ENCODE assay signal across 12 cellular contexts in the genomic region with DNA sequence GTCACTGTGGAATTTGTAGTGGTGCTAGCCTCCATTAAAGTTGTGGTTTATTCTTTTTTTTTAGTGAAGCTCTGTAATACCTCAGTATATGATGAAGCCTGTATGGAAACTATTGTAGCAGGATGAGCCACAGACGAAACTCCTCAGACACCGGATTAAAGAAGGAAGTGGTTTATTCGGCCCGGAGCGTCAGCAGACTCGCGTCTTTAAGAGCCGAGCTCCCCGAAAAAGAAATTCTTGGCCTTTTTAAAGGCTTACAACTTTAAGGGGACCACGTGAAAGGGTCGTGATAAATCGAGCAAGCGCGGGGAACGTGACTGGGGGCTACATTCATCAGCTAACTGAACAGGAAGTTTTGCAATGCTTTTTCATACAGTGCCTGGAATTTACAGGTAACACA. TPM values are rescaled to one million over a fixed set of nuclear protein-coding genes. Genes with fewer than 3 reads are reported as not detected.
DNase-seq lines count a peak whose midpoint lies in the region; ATAC-seq and TF ChIP-seq lines count a peak whose summit lies in the region.
"Had no signal": no experiment of that assay in that cellular context is flagged by ENCODE, and none has a peak within 500 bp of the region (broad histone marks: within the 10 kb centered on the region; RNA-seq: fewer than 3 reads in every experiment).

No MANE protein-coding gene starts in this region.

- intact Hi-C loops in CD14-positive monocyte (cut with micrococcal nuclease) (no loop called here), lower lobe of right lung (cut with DNase I) (no loop called here), lower leg skin (cut with DNase I; ENCODE audit: low total_unique reads) (no loop called here)

- no peaks in the 10 kb centered on the region for H3K4me1 ChIP-seq in lower lobe of right lung

- H3K36me3 Mint-ChIP-seq in CD14-positive monocyte (peaks cover 0 to 2% of the 10 kb centered on the region in 2 donors), HFFc6 (ENCODE audit: low read depth) (peaks cover 5% of the 10 kb centered on the region; the same call in 1 of the 2 replicates)

- no peak overlapping the region for H3K4me3 ChIP-seq in lower lobe of right lung
- H3K4me3 ChIP-seq in lower leg skin (ENCODE audit: low read depth, poor library complexity, severe bottlenecking), result no peak overlapping the region
- H3K4me3 ChIP-seq: cardiac muscle cell had no signal

- H3K4me3 Mint-ChIP-seq in CD14-positive monocyte (peak overlapping the region; percentile 54 to 70), HFFc6 (peak overlapping the region; percentile 68; the same call in 1 of the 2 replicates)
- H3K4me3 Mint-ChIP-seq: nephron had no signal

- ATAC-seq in lower lobe of right lung, result no peak
- no peak for ATAC-seq in esophagus mucosa

- peaks cover 16% of the 10 kb centered on the region for H3K4me1 Mint-ChIP-seq in CD14-positive monocyte
- H3K4me1 Mint-ChIP-seq in HFFc6 (ENCODE audit: low read depth), result peaks cover 16% of the 10 kb centered on the region; the same call in 1 of the 2 replicates
- H3K4me1 Mint-ChIP-seq: nephron had no signal

- peaks cover 10 to 20% (median 12%) of the 10 kb centered on the region in 3 donors for H3K27me3 Mint-ChIP-seq in CD14-positive monocyte (ENCODE audit: low read depth in 3 of 3)
- peaks cover under 1% of the 10 kb centered on the region; the same call in 1 of the 2 replicates for H3K27me3 Mint-ChIP-seq in HFFc6 (ENCODE audit: insufficient read depth)

- no peaks in the 10 kb centered on the region for H3K27me3 ChIP-seq in lower lobe of right lung (ENCODE audit: low read depth)
- H3K27me3 ChIP-seq: cardiac muscle cell had no signal

- no peaks in the 10 kb centered on the region for H3K9me3 ChIP-seq in lower lobe of right lung

- DNase-seq in CD14-positive monocyte (ENCODE audit: low spot score) (peak; percentile 73), HFFc6 (no peak), lower lobe of right lung (peak; percentile 58), lower leg skin (ENCODE audit: low spot score in 2 of 2) (no peak), islet precursor cell (no peak), epidermal melanocyte (ENCODE audit: insufficient read length, low spot score) (no peak)
- DNase-seq in activated CD4-positive, alpha-beta T cell treated with anti-CD3 and anti-CD28 coated beads for 4 hours, result peak; percentile 11 to 38

- no peak overlapping the region for H3K27ac ChIP-seq in lower lobe of right lung
- H3K27ac ChIP-seq: cardiac muscle cell, VCaP had no signal

- no peak for TF ChIP-seq POLR2A in lower leg skin (IDR thresholded peaks at IDR 0.05)

- peak overlapping the region; percentile 5 to 92 (median 47) for H3K27ac Mint-ChIP-seq in CD14-positive monocyte
- H3K27ac Mint-ChIP-seq in HFFc6, result peak overlapping the region; percentile 67; the same call in 1 of the 2 replicates
- H3K27ac Mint-ChIP-seq: nephron had no signal

- no peak for TF ChIP-seq CTCF in CD14-positive monocyte (IDR thresholded peaks at IDR 0.05)
- TF ChIP-seq CTCF in HFFc6 (IDR thresholded peaks at IDR 0.05), result no peak
- TF ChIP-seq CTCF in lower lobe of right lung (IDR thresholded peaks at IDR 0.05), result no peak
- no peak for TF ChIP-seq CTCF in lower leg skin (IDR thresholded peaks at IDR 0.05)

- peaks cover 0 to 15% (median 2%) of the 10 kb centered on the region in 7 donors for H3K9me3 Mint-ChIP-seq in CD14-positive monocyte
- H3K9me3 Mint-ChIP-seq in HFFc6, result peaks cover 5% of the 10 kb centered on the region

- 80 to 82% methylated on average over 15 of the region's 15 CpGs for WGBS in lower leg skin, 2 donors

- no peaks in the 10 kb centered on the region for H3K36me3 ChIP-seq in lower lobe of right lung
- H3K36me3 ChIP-seq: cardiac muscle cell had no signal

RNA-seq across cellular contexts. Expression of a gene that starts 8.1 kb away (rescaled TPM):
- under 1 TPM in 1 of 2 donors, not detected in 1; 0.47 TPM for polyA plus RNA-seq in CD14-positive monocyte
- total RNA-seq in HFFc6 (2021; fragmentation: NEBNext Ultra II Directional; extraction: Animal tissue kit (Norgen Biotek cat#: 25700)), result not detected
- total RNA-seq in lower lobe of right lung, result 1.6 TPM
- 2.8 TPM for total RNA-seq in esophagus mucosa
- total RNA-seq in lower leg skin, result 1 to 10 TPM in 3 of 4 donors, not detected in 1; 1.2 to 7.4 (median 2.5) TPM
- total RNA-seq: cardiac muscle cell had no signal

RNA-seq across cellular contexts. Expression of a gene that starts 59.9 kb away (rescaled TPM):
- polyA plus RNA-seq in CD14-positive monocyte, result not detected
- not detected for total RNA-seq in HFFc6 (2021; fragmentation: NEBNext Ultra II Directional; extraction: Animal tissue kit (Norgen Biotek cat#: 25700))
- not detected for total RNA-seq in lower lobe of right lung
- total RNA-seq in esophagus mucosa, result not detected
- total RNA-seq in lower leg skin, result 10 to 100 TPM in 1 of 4 donors, not detected in 3; 13.4 TPM
- total RNA-seq: cardiac muscle cell, glomerular endothelial cell had no signal
- polyA plus RNA-seq: cardiac muscle cell had no signal

Comparison
In these comparisons a context has a peak if more than half of its experiments do, and no peak if none do; other contexts are left out.
1. DNase-seq: peak in CD14-positive monocyte (single experiment), activated CD4-positive, alpha-beta T cell treated with anti-CD3 and anti-CD28 coated beads for 4 hours (2 of 2) and lower lobe of right lung (single experiment); none in HFFc6 (single experiment), lower leg skin (0 of 2), islet precursor cell (single experiment) and epidermal melanocyte (single experiment).